In genomic region chr4:38308728-38309315, GRCh38 we compare ENCODE assay signal across 16 cellular contexts.
DNase-seq lines count a peak whose midpoint lies in the region; ATAC-seq, FAIRE-seq and TF ChIP-seq lines count a peak whose summit lies in the region.
"Had no signal": no experiment of that assay in that cellular context is flagged by ENCODE, and none has a peak within 500 bp of the region (broad histone marks: within the 10 kb centered on the region; RNA-seq: fewer than 3 reads in every experiment).

No MANE protein-coding gene starts in this region.

- H3K27ac Mint-ChIP-seq in type B pancreatic cell: no peak overlapping the region

- H3K4me3 Mint-ChIP-seq in type B pancreatic cell: no peak overlapping the region
- H3K4me3 Mint-ChIP-seq: central memory CD8-positive, alpha-beta T cell had no signal

- no peaks in the 10 kb centered on the region for H3K9me3 ChIP-seq in keratinocyte (ENCODE audit: control insufficient read depth, low read depth, low read length)

- peaks cover 34% of the 10 kb centered on the region for H3K4me1 ChIP-seq in keratinocyte (ENCODE audit: control insufficient read depth, extremely low read depth, insufficient read depth, low read length)

- dilution Hi-C loops in keratinocyte (cut with MboI; ENCODE audit: extremely low pct_ligation_motif_present, low sequenced_read_pairs): no loop called here

- H3K9me3 Mint-ChIP-seq in type B pancreatic cell: peaks cover 5% of the 10 kb centered on the region
- H3K9me3 Mint-ChIP-seq: central memory CD8-positive, alpha-beta T cell had no signal

- peak overlapping the region; percentile 40 for H3K9ac ChIP-seq in keratinocyte (ENCODE audit: control insufficient read depth, extremely low read depth, insufficient read depth, low read length)
- H3K9ac ChIP-seq: BLaER1 treated with 17β-estradiol and CSF1 and Interleukin-3, amounts not matched to agents 10 nM and 100 nM had no signal

- H4K20me1 ChIP-seq in keratinocyte (ENCODE audit: control insufficient read depth, extremely low read depth, insufficient read depth, low read length): no peaks in the 10 kb centered on the region
- H4K20me1 ChIP-seq: BLaER1 treated with 17β-estradiol and CSF1 and Interleukin-3, amounts not matched to agents 10 nM and 100 nM had no signal

- H3K36me3 ChIP-seq in keratinocyte (ENCODE audit: control insufficient read depth in 2 of 2, extremely low read depth in 1 of 2, insufficient read depth in 2 of 2, low read length in 2 of 2): no peaks in the 10 kb centered on the region
- H3K36me3 ChIP-seq: BLaER1 treated with 17β-estradiol and CSF1 and Interleukin-3, amounts not matched to agents 10 nM and 100 nM had no signal

- no peaks in the 10 kb centered on the region for H3K36me3 Mint-ChIP-seq in type B pancreatic cell

- TF ChIP-seq CTCF in AG10803 (conservative IDR thresholded peaks at IDR 0.05; ENCODE audit: low read length) (no peak), keratinocyte (optimal IDR thresholded peaks at IDR 0.05 in 1 of 3, IDR thresholded peaks at IDR 0.05 in 1 of 3, conservative IDR thresholded peaks at IDR 0.05 in 1 of 3; ENCODE audit: extremely low read depth in 1 of 3, insufficient read depth in 2 of 3, low read length in 3 of 3) (no peak), type B pancreatic cell (conservative IDR thresholded peaks at IDR 0.05) (no peak)

- H3K27me3 Mint-ChIP-seq in type B pancreatic cell: no peaks in the 10 kb centered on the region
- H3K27me3 Mint-ChIP-seq: central memory CD8-positive, alpha-beta T cell had no signal

- H3K4me3 ChIP-seq in AG10803 (ENCODE audit: low read length) (no peak overlapping the region), keratinocyte (ENCODE audit: control insufficient read depth in 2 of 3, extremely low read depth in 1 of 3, insufficient read depth in 2 of 3, low read depth in 1 of 3, low read length in 3 of 3) (peak overlapping the region in 1 of 3 experiments; percentile 2)
- H3K4me3 ChIP-seq: BLaER1 treated with 17β-estradiol and CSF1 and Interleukin-3, amounts not matched to agents 10 nM and 100 nM had no signal

- no peaks in the 10 kb centered on the region for H3K27me3 ChIP-seq in keratinocyte (ENCODE audit: control insufficient read depth, extremely low read depth, insufficient read depth, low read length)
- H3K27me3 ChIP-seq: BLaER1 treated with 17β-estradiol and CSF1 and Interleukin-3, amounts not matched to agents 10 nM and 100 nM had no signal

- H3K9me1 ChIP-seq in keratinocyte (ENCODE audit: control insufficient read depth, extremely low read depth, insufficient read depth, low read length): no peaks in the 10 kb centered on the region

- no peaks in the 10 kb centered on the region for H3K4me1 Mint-ChIP-seq in type B pancreatic cell (ENCODE audit: unreplicated experiment)

- peak overlapping the region; percentile 82 for H2AFZ ChIP-seq in keratinocyte (ENCODE audit: control insufficient read depth, low read length)

- FAIRE-seq in keratinocyte (lab: Jason Lieb, UNC): peak; percentile 69

- H3K79me2 ChIP-seq in keratinocyte (ENCODE audit: control insufficient read depth, insufficient read depth, low read length): no peaks in the 10 kb centered on the region

- H3K27ac ChIP-seq in angular gyrus (ENCODE audit: low read depth, low read length): peak overlapping the region; percentile 98
- H3K27ac ChIP-seq in keratinocyte (ENCODE audit: control insufficient read depth, insufficient read depth, low read length): peak overlapping the region; percentile 72
- H3K27ac ChIP-seq: BLaER1 treated with 17β-estradiol and CSF1 and Interleukin-3, amounts not matched to agents 10 nM and 100 nM; VCaP had no signal

- peak overlapping the region; percentile 56 for H3K4me2 ChIP-seq in keratinocyte (ENCODE audit: control insufficient read depth, extremely low read depth, insufficient read depth, low read depth, low read length)
- H3K4me2 ChIP-seq: BLaER1 treated with 17β-estradiol and CSF1 and Interleukin-3, amounts not matched to agents 10 nM and 100 nM had no signal

- DNase-seq in AG10803 (ENCODE audit: low read depth) (peak; percentile 31), HS-5 (ENCODE audit: low read depth) (peak; percentile 30), keratinocyte (ENCODE audit: low read depth, low spot score) (no peak), type B pancreatic cell (ENCODE audit: extremely low spot score, unreplicated experiment) (no peak), left lobe of liver (ENCODE audit: low spot score) (no peak)
- no peak for DNase-seq in activated CD4-positive, alpha-beta T cell treated with anti-CD3 and anti-CD28 coated beads, Interleukin-2, amount 50 U/mL, for 4 hours
- DNase-seq: activated T-cell treated with anti-CD3 and anti-CD28 coated beads, Interleukin-2, amount 50 U/mL, for 1 hour; NCI-H1092; NCI-H524 treated with DMSO at 0.1 percent for 48 hours; SHP77 treated with DMSO at 0.1 percent for 48 hours; stimulated activated CD8-positive, alpha-beta memory T cell treated with anti-CD3 and anti-CD28 coated beads, Interleukin-4, amount 100 ng/mL, for 48 hours had no signal

- ATAC-seq in HG02642 (IDR thresholded peaks at IDR 0.05; ENCODE audit: poor library complexity, unreplicated experiment) (no peak), left lobe of liver (no peak)

Comparison
In these comparisons a context has a peak if more than half of its experiments do, and no peak if none do; other contexts are left out.
1. DNase-seq: peak in AG10803 (single experiment) and HS-5 (single experiment); none in keratinocyte (single experiment), type B pancreatic cell (single experiment), left lobe of liver (single experiment) and activated CD4-positive, alpha-beta T cell treated with anti-CD3 and anti-CD28 coated beads, Interleukin-2, amount 50 U/mL, for 4 hours (0 of 2).